In the genomic region with DNA sequence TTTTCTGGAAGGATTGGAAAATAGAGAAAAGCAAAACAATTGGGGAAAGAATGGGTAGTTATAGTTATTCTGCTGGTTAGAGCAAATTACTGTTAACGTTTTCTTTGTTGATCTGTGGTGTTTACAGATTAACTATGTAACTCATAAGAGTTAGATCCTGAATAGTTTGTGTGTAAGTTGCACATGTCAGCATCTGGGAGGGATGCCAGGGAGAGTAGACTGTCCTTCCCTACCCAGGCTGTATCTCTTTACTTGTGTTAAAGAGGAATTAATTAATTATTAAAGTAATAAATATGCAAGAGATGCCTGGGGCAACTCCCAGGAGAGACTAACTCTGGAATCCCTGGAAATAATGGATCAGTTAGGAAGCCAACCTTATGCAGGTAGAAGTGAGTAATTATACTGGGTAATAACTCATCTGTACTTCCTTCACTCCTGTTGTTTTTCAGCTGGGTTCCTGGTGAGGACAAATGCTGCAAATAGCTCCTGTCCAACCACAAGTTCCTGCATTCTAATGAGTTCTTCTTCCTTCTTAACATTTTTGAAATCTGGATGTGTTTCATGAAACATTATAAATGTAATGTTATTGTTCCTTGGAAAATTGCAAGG, we compare ENCODE assay signal across 13 cellular contexts. TPM values are rescaled to one million over a fixed set of nuclear protein-coding genes. Genes with fewer than 3 reads are reported as not detected.
DNase-seq lines count a peak whose midpoint lies in the region; ATAC-seq, FAIRE-seq and TF ChIP-seq lines count a peak whose summit lies in the region.
"Had no signal": no experiment of that assay in that cellular context is flagged by ENCODE, and none has a peak within 500 bp of the region (broad histone marks: within the 10 kb centered on the region; RNA-seq: fewer than 3 reads in every experiment).

No MANE protein-coding gene starts in this region.

- TF ChIP-seq CTCF in KMS-11 (conservative IDR thresholded peaks at IDR 0.05; ENCODE audit: low read depth, low read length): no peak
- TF ChIP-seq CTCF in astrocyte (IDR thresholded peaks at IDR 0.05; ENCODE audit: insufficient read depth, low read depth, low read length): no peak

- DNase-seq in T-helper 1 cell (no peak), astrocyte (ENCODE audit: low read depth) (peak; percentile 37), NCI-H345 treated with DMSO at 0.1 percent for 48 hours (lab: John Stamatoyannopoulos, UW; ENCODE audit: unreplicated experiment) (no peak), nucleus accumbens (lab: John Stamatoyannopoulos, UW) (no peak), iPS-NIHi7 (ENCODE audit: extremely low spot score) (no peak)
- no peak for DNase-seq in naive thymus-derived CD4-positive, alpha-beta T cell
- DNase-seq: activated CD4-positive, alpha-beta T cell treated with anti-CD3 and anti-CD28 coated beads for 36 hours; stomach had no signal

- H3K4me3 Mint-ChIP-seq in T-helper 1 cell treated with Interleukin-12 subunit alpha and Interleukin-12 subunit beta and Interleukin-4 antibody, amounts not matched to agents 30 μg/mL and 1 μg/mL, for 36 hours: peak overlapping the region; percentile 3
- H3K4me3 Mint-ChIP-seq in astrocyte (ENCODE audit: unreplicated experiment): no peak overlapping the region
- peak overlapping the region in 9 of 10 donors; percentile 1 to 80 (median 58) for H3K4me3 Mint-ChIP-seq in naive thymus-derived CD4-positive, alpha-beta T cell
- H3K4me3 Mint-ChIP-seq: activated CD4-positive, alpha-beta T cell treated with anti-CD3 and anti-CD28 coated beads for 36 hours; neural progenitor cell had no signal

- H3K27me3 ChIP-seq in KMS-11 (ENCODE audit: insufficient read depth, low read depth) (no peaks in the 10 kb centered on the region), astrocyte (ENCODE audit: insufficient read depth, low read length) (no peaks in the 10 kb centered on the region)
- H3K27me3 ChIP-seq in naive thymus-derived CD4-positive, alpha-beta T cell (ENCODE audit: control insufficient read depth in 2 of 2, insufficient read depth in 2 of 2, low read length in 2 of 2): no peaks in the 10 kb centered on the region
- H3K27me3 ChIP-seq: neural progenitor cell, stomach had no signal

- H3K4me3 ChIP-seq in KMS-11 (IDR thresholded peaks at IDR 0.05; ENCODE audit: insufficient read depth, low read depth, low read length) (no peak overlapping the region), astrocyte (ENCODE audit: insufficient read depth, low read depth, low read length) (no peak overlapping the region)
- no peak overlapping the region for H3K4me3 ChIP-seq in naive thymus-derived CD4-positive, alpha-beta T cell (ENCODE audit: low read length)
- H3K4me3 ChIP-seq: neural progenitor cell, stomach had no signal

- H3K4me2 ChIP-seq in KMS-11: peak overlapping the region; percentile 48
- H3K4me2 ChIP-seq in astrocyte (ENCODE audit: low read length): no peak overlapping the region
- H3K4me2 ChIP-seq: neural progenitor cell had no signal

- H2AFZ ChIP-seq in KMS-11 (ENCODE audit: low read depth) (no peak overlapping the region), astrocyte (ENCODE audit: low read depth, low read length) (no peak overlapping the region)
- H2AFZ ChIP-seq: neural progenitor cell had no signal

- H3K9ac ChIP-seq in KMS-11: no peak overlapping the region
- H3K9ac ChIP-seq in astrocyte (ENCODE audit: low read length): no peak overlapping the region
- H3K9ac ChIP-seq: neural progenitor cell had no signal

- H3K36me3 ChIP-seq in KMS-11 (ENCODE audit: insufficient read depth): no peaks in the 10 kb centered on the region
- peaks cover 17% of the 10 kb centered on the region for H3K36me3 ChIP-seq in astrocyte (ENCODE audit: insufficient read depth, low read length)
- H3K36me3 ChIP-seq in naive thymus-derived CD4-positive, alpha-beta T cell (ENCODE audit: control insufficient read depth in 2 of 3, insufficient read depth in 3 of 3, low read length in 3 of 3): peaks cover 7 to 81% (median 34%) of the 10 kb centered on the region in 3 experiments
- H3K36me3 ChIP-seq: neural progenitor cell had no signal

- no peak for FAIRE-seq in astrocyte (lab: Jason Lieb, UNC)
- FAIRE-seq: keratinocyte had no signal

- H3K79me2 ChIP-seq in KMS-11 (ENCODE audit: insufficient read depth, low read depth): peaks cover 70% of the 10 kb centered on the region; the same call in 1 of the 2 replicates
- H3K79me2 ChIP-seq in astrocyte (ENCODE audit: insufficient read depth, low read length): peaks cover 84% of the 10 kb centered on the region

- no peaks in the 10 kb centered on the region for H3K9me3 ChIP-seq in astrocyte (ENCODE audit: insufficient read depth, low read depth, low read length)
- H3K9me3 ChIP-seq in naive thymus-derived CD4-positive, alpha-beta T cell (ENCODE audit: control insufficient read depth in 2 of 3, low read length in 3 of 3): no peaks in the 10 kb centered on the region
- H3K9me3 ChIP-seq: stomach had no signal

- H3K4me1 Mint-ChIP-seq in T-helper 1 cell treated with Interleukin-12 subunit alpha and Interleukin-12 subunit beta and Interleukin-4 antibody, amounts not matched to agents 30 μg/mL and 1 μg/mL, for 36 hours (ENCODE audit: low read depth): peaks cover 25% of the 10 kb centered on the region
- peaks cover 10% of the 10 kb centered on the region for H3K4me1 Mint-ChIP-seq in astrocyte (ENCODE audit: low read depth, unreplicated experiment)
- H3K4me1 Mint-ChIP-seq in naive thymus-derived CD4-positive, alpha-beta T cell: peaks cover 17 to 72% (median 63%) of the 10 kb centered on the region in 7 donors

- no peaks in the 10 kb centered on the region for H3K27me3 Mint-ChIP-seq in T-helper 1 cell treated with Interleukin-12 subunit alpha and Interleukin-12 subunit beta and Interleukin-4 antibody, amounts not matched to agents 30 μg/mL and 1 μg/mL, for 36 hours (ENCODE audit: low read depth)
- no peaks in the 10 kb centered on the region for H3K27me3 Mint-ChIP-seq in astrocyte (ENCODE audit: low read depth, unreplicated experiment)
- no peaks in the 10 kb centered on the region for H3K27me3 Mint-ChIP-seq in naive thymus-derived CD4-positive, alpha-beta T cell
- H3K27me3 Mint-ChIP-seq: activated CD4-positive, alpha-beta T cell treated with anti-CD3 and anti-CD28 coated beads for 36 hours had no signal

- no peak for ATAC-seq in naive thymus-derived CD4-positive, alpha-beta T cell

- intact Hi-C loops in naive thymus-derived CD4-positive, alpha-beta T cell (cut with micrococcal nuclease): no loop called here

- peak overlapping the region; percentile 20; the same call in 1 of the 2 replicates for H3K27ac ChIP-seq in KMS-11
- no peak overlapping the region for H3K27ac ChIP-seq in astrocyte (ENCODE audit: low read depth, low read length)
- peak overlapping the region; percentile 14 for H3K27ac ChIP-seq in naive thymus-derived CD4-positive, alpha-beta T cell (ENCODE audit: low read depth, low read length)
- H3K27ac ChIP-seq: epithelial cell of prostate, neural progenitor cell, stomach had no signal

- POLR2A ChIA-PET in naive thymus-derived CD4-positive, alpha-beta T cell (lab: Charles Lee): no interaction called here

- H3K27ac Mint-ChIP-seq in T-helper 1 cell treated with Interleukin-12 subunit alpha and Interleukin-12 subunit beta and Interleukin-4 antibody, amounts not matched to agents 30 μg/mL and 1 μg/mL, for 36 hours: no peak overlapping the region
- H3K27ac Mint-ChIP-seq in astrocyte (ENCODE audit: unreplicated experiment): no peak overlapping the region
- peak overlapping the region in 8 of 9 donors; percentile 58 to 90 (median 81) for H3K27ac Mint-ChIP-seq in naive thymus-derived CD4-positive, alpha-beta T cell
- H3K27ac Mint-ChIP-seq: neural progenitor cell had no signal

- peaks cover 51% of the 10 kb centered on the region for H3K36me3 Mint-ChIP-seq in T-helper 1 cell treated with Interleukin-12 subunit alpha and Interleukin-12 subunit beta and Interleukin-4 antibody, amounts not matched to agents 30 μg/mL and 1 μg/mL, for 36 hours (ENCODE audit: low read depth)
- H3K36me3 Mint-ChIP-seq in astrocyte (ENCODE audit: low read depth, unreplicated experiment): peaks cover 22% of the 10 kb centered on the region
- H3K36me3 Mint-ChIP-seq in naive thymus-derived CD4-positive, alpha-beta T cell: peaks cover 0 to 43% (median 18%) of the 10 kb centered on the region in 5 donors

- no peaks in the 10 kb centered on the region for H3K9me3 Mint-ChIP-seq in T-helper 1 cell treated with Interleukin-12 subunit alpha and Interleukin-12 subunit beta and Interleukin-4 antibody, amounts not matched to agents 30 μg/mL and 1 μg/mL, for 36 hours
- no peaks in the 10 kb centered on the region for H3K9me3 Mint-ChIP-seq in astrocyte (ENCODE audit: unreplicated experiment)
- no peaks in the 10 kb centered on the region for H3K9me3 Mint-ChIP-seq in naive thymus-derived CD4-positive, alpha-beta T cell
- H3K9me3 Mint-ChIP-seq: neural progenitor cell had no signal

- H3K4me1 ChIP-seq in KMS-11 (ENCODE audit: low read depth, poor library complexity, severe bottlenecking) (peaks cover 69% of the 10 kb centered on the region), astrocyte (ENCODE audit: insufficient read depth, low read length) (peaks cover 4% of the 10 kb centered on the region)
- peaks cover 13 to 18% of the 10 kb centered on the region in 2 donors for H3K4me1 ChIP-seq in naive thymus-derived CD4-positive, alpha-beta T cell (ENCODE audit: control insufficient read depth in 2 of 2, insufficient read depth in 2 of 2, low read length in 2 of 2)
- H3K4me1 ChIP-seq: neural progenitor cell had no signal

- CTCF ChIA-PET in naive thymus-derived CD4-positive, alpha-beta T cell (lab: Charles Lee): interaction anchor here (0.8 kb wide), 1 partner anchor 491 kb away, joined by 3 read pairs; no protein-coding TSS in a partner anchor

- H4K20me1 ChIP-seq in KMS-11 (ENCODE audit: insufficient read depth) (0 out of 2 replicates have a peak, but pooled peaks cover 3% of the 10 kb centered on the region), astrocyte (ENCODE audit: insufficient read depth, low read length) (peaks cover 86% of the 10 kb centered on the region)

RNA-seq across cellular contexts. Expression of a gene that starts 18.9 kb away (rescaled TPM):
- total RNA-seq in astrocyte: not detected in 2 replicates
- 1 to 10 TPM in 4 of 5 experiments, under 1 TPM in 1; 0.35 to 3.8 (median 1.3) TPM for total RNA-seq in naive thymus-derived CD4-positive, alpha-beta T cell
- polyA plus RNA-seq in naive thymus-derived CD4-positive, alpha-beta T cell: under 1 TPM; 0.67 to 0.69 TPM
- polyA plus RNA-seq: keratinocyte had no signal

RNA-seq across cellular contexts. Expression of a gene that starts 25.5 kb away (rescaled TPM):
- 28.8 and 29.5 TPM in 2 replicates for total RNA-seq in astrocyte
- 10 to 100 TPM; 52.9 to 88.8 (median 71.6) TPM for total RNA-seq in naive thymus-derived CD4-positive, alpha-beta T cell
- polyA plus RNA-seq in naive thymus-derived CD4-positive, alpha-beta T cell: 10 to 100 TPM; 12.9 to 26.8 TPM

RNA-seq across cellular contexts. Expression of a gene that starts 47.1 kb away (rescaled TPM):
- 233 and 245 TPM in 2 replicates for total RNA-seq in astrocyte
- 10 to 100 TPM; 63.9 to 98.9 (median 71.0) TPM for total RNA-seq in naive thymus-derived CD4-positive, alpha-beta T cell
- polyA plus RNA-seq in naive thymus-derived CD4-positive, alpha-beta T cell: 100 to 1,000 TPM; 129 to 131 TPM

Comparison
In these comparisons a context has a peak if more than half of its experiments do, and no peak if none do; other contexts are left out.
1. H3K27ac Mint-ChIP-seq: peak in naive thymus-derived CD4-positive, alpha-beta T cell (8 of 9); none in T-helper 1 cell treated with Interleukin-12 subunit alpha and Interleukin-12 subunit beta and Interleukin-4 antibody, amounts not matched to agents 30 μg/mL and 1 μg/mL, for 36 hours (single experiment) and astrocyte (single experiment).